ENCODE assay signal across 21 cellular contexts in the genomic region with DNA sequence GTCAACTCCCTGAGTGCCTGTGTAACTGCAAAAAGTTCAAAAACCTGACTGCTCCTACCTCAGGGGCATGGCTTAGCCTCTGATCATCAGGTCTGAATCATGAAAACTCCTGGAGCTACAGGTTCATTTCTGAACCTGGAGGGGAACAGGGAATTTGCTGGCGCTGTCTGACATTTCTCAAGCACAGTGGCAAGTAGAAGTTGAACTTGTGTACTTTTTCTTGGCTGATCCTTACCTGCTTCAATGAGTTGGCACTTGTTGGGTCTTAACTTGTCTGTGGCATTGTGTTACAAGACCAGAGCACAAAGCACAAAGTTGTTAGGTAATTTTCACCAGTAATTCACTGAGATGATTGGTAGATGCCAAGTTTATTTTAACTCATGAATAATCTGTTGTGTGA. TPM values are rescaled to one million over a fixed set of nuclear protein-coding genes. Genes with fewer than 3 reads are reported as not detected.
DNase-seq lines count a peak whose midpoint lies in the region; ATAC-seq and TF ChIP-seq lines count a peak whose summit lies in the region.
"Had no signal": no experiment of that assay in that cellular context is flagged by ENCODE, and none has a peak within 500 bp of the region (broad histone marks: within the 10 kb centered on the region; RNA-seq: fewer than 3 reads in every experiment).

No MANE protein-coding gene starts in this region.

- no peak for ATAC-seq in activated naive CD8-positive, alpha-beta T cell treated with anti-CD3 and anti-CD28 coated beads, Interleukin-2, amount 10 ng/mL, durations not matched to agents 7 days and 5 days (ENCODE audit: low read depth)
- no peak for ATAC-seq in activated T-helper 17 cell treated with anti-CD3 and anti-CD28 coated beads, Interleukin-2, amount 50 U/mL, for 72 hours (replicated peaks)
- ATAC-seq in memory B cell (ENCODE audit: low read depth) (no peak), HG02610 (IDR thresholded peaks at IDR 0.05; ENCODE audit: unreplicated experiment) (no peak), mucosa of descending colon (no peak)
- ATAC-seq: WTC11 had no signal

- H3K9me3 Mint-ChIP-seq in activated naive CD8-positive, alpha-beta T cell treated with anti-CD3 and anti-CD28 coated beads, Interleukin-2, amount 10 ng/mL, durations not matched to agents 7 days and 5 days, result no peaks in the 10 kb centered on the region
- no peaks in the 10 kb centered on the region for H3K9me3 Mint-ChIP-seq in activated naive CD8-positive, alpha-beta T cell treated with anti-CD3 and anti-CD28 coated beads for 36 hours
- no peaks in the 10 kb centered on the region for H3K9me3 Mint-ChIP-seq in activated T-helper 17 cell treated with anti-CD3 and anti-CD28 coated beads, Interleukin-2, amount 50 U/mL, for 72 hours
- no peaks in the 10 kb centered on the region for H3K9me3 Mint-ChIP-seq in memory B cell
- H3K9me3 Mint-ChIP-seq: IgD-negative memory B cell; stimulated activated naive CD8-positive, alpha-beta T cell treated with anti-CD3 and anti-CD28 coated beads, Interleukin-15, Interleukin-2, amounts not matched to agents 100 ng/mL and 50 ng/mL, for 24 hours; WTC11 had no signal

- no peaks in the 10 kb centered on the region for H3K9me3 ChIP-seq in mucosa of descending colon
- H3K9me3 ChIP-seq: sigmoid colon had no signal

- POLR2A ChIA-PET in activated naive CD8-positive, alpha-beta T cell treated with anti-CD3 and anti-CD28 coated beads, Interleukin-2, amount 10 ng/mL, durations not matched to agents 7 days and 5 days (lab: Charles Lee), result no interaction called here

- H3K4me1 Mint-ChIP-seq in activated naive CD8-positive, alpha-beta T cell treated with anti-CD3 and anti-CD28 coated beads, Interleukin-2, amount 10 ng/mL, durations not matched to agents 7 days and 5 days, result peaks cover 30% of the 10 kb centered on the region
- H3K4me1 Mint-ChIP-seq in activated naive CD8-positive, alpha-beta T cell treated with anti-CD3 and anti-CD28 coated beads for 36 hours, result peaks cover 43% of the 10 kb centered on the region
- peaks cover 28% of the 10 kb centered on the region for H3K4me1 Mint-ChIP-seq in activated T-helper 17 cell treated with anti-CD3 and anti-CD28 coated beads, Interleukin-2, amount 50 U/mL, for 72 hours
- H3K4me1 Mint-ChIP-seq in memory B cell, result peaks cover 31% of the 10 kb centered on the region

- H3K4me3 ChIP-seq in mucosa of descending colon, result no peak overlapping the region
- H3K4me3 ChIP-seq: coronary artery, sigmoid colon had no signal

- DNase-seq in activated naive CD8-positive, alpha-beta T cell treated with anti-CD3 and anti-CD28 coated beads, Interleukin-2, amount 10 ng/mL, durations not matched to agents 7 days and 5 days, result no peak
- no peak for DNase-seq in activated naive CD8-positive, alpha-beta T cell treated with anti-CD3 and anti-CD28 coated beads for 36 hours
- DNase-seq in memory B cell (ENCODE audit: low spot score in 2 of 2) (no peak), mucosa of descending colon (no peak), NCI-H1417 treated with DMSO at 0.1 percent for 48 hours (lab: John Stamatoyannopoulos, UW) (no peak)
- DNase-seq in NK-92 treated with Interleukin-12 subunit alpha and Interleukin-12 subunit beta, amount 100 ng/mL, for 24 hours (lab: John Stamatoyannopoulos, UW), result no peak
- DNase-seq: activated gamma-delta T cell treated with Interleukin-2 at 50 U/mL for 16 hours, Calu3, NCI-H2029, NCI-H510A treated with DMSO at 0.1 percent for 48 hours, SHP77 treated with DMSO at 0.1 percent for 48 hours had no signal

- no peaks in the 10 kb centered on the region for H3K27me3 Mint-ChIP-seq in activated naive CD8-positive, alpha-beta T cell treated with anti-CD3 and anti-CD28 coated beads, Interleukin-2, amount 10 ng/mL, durations not matched to agents 7 days and 5 days
- no peaks in the 10 kb centered on the region for H3K27me3 Mint-ChIP-seq in activated naive CD8-positive, alpha-beta T cell treated with anti-CD3 and anti-CD28 coated beads for 36 hours
- peaks cover under 1% of the 10 kb centered on the region for H3K27me3 Mint-ChIP-seq in activated T-helper 17 cell treated with anti-CD3 and anti-CD28 coated beads, Interleukin-2, amount 50 U/mL, for 72 hours
- no peaks in the 10 kb centered on the region for H3K27me3 Mint-ChIP-seq in memory B cell
- H3K27me3 Mint-ChIP-seq: stimulated activated naive CD8-positive, alpha-beta T cell treated with anti-CD3 and anti-CD28 coated beads, Interleukin-15, Interleukin-2, amounts not matched to agents 100 ng/mL and 50 ng/mL, for 24 hours had no signal

- H3K36me3 ChIP-seq in mucosa of descending colon (ENCODE audit: low read depth), result peaks cover 3% of the 10 kb centered on the region

- H3K36me3 Mint-ChIP-seq in activated naive CD8-positive, alpha-beta T cell treated with anti-CD3 and anti-CD28 coated beads, Interleukin-2, amount 10 ng/mL, durations not matched to agents 7 days and 5 days, result peaks cover 17% of the 10 kb centered on the region
- H3K36me3 Mint-ChIP-seq in activated naive CD8-positive, alpha-beta T cell treated with anti-CD3 and anti-CD28 coated beads for 36 hours, result peaks cover 36% of the 10 kb centered on the region
- H3K36me3 Mint-ChIP-seq in activated T-helper 17 cell treated with anti-CD3 and anti-CD28 coated beads, Interleukin-2, amount 50 U/mL, for 72 hours (ENCODE audit: low read depth), result peaks cover 60% of the 10 kb centered on the region
- peaks cover 24% of the 10 kb centered on the region for H3K36me3 Mint-ChIP-seq in memory B cell

- intact Hi-C loops in mucosa of descending colon (cut with DNase I, micrococcal nuclease), result no loop called here

- TF ChIP-seq CTCF in mucosa of descending colon (IDR thresholded peaks at IDR 0.05), result no peak

- H3K4me1 ChIP-seq in mucosa of descending colon (ENCODE audit: low read depth), result peaks cover 14% of the 10 kb centered on the region

- H3K4me3 Mint-ChIP-seq in activated naive CD8-positive, alpha-beta T cell treated with anti-CD3 and anti-CD28 coated beads, Interleukin-2, amount 10 ng/mL, durations not matched to agents 7 days and 5 days, result no peak overlapping the region
- H3K4me3 Mint-ChIP-seq in activated naive CD8-positive, alpha-beta T cell treated with anti-CD3 and anti-CD28 coated beads for 36 hours, result no peak overlapping the region
- H3K4me3 Mint-ChIP-seq in activated T-helper 17 cell treated with anti-CD3 and anti-CD28 coated beads, Interleukin-2, amount 50 U/mL, for 72 hours, result peak overlapping the region; percentile 93
- no peak overlapping the region for H3K4me3 Mint-ChIP-seq in memory B cell
- H3K4me3 Mint-ChIP-seq: stimulated activated naive CD8-positive, alpha-beta T cell treated with anti-CD3 and anti-CD28 coated beads, Interleukin-15, Interleukin-2, amounts not matched to agents 100 ng/mL and 50 ng/mL, for 24 hours had no signal

- peak overlapping the region; percentile 63 for H3K27ac Mint-ChIP-seq in activated naive CD8-positive, alpha-beta T cell treated with anti-CD3 and anti-CD28 coated beads, Interleukin-2, amount 10 ng/mL, durations not matched to agents 7 days and 5 days
- no peak overlapping the region for H3K27ac Mint-ChIP-seq in activated naive CD8-positive, alpha-beta T cell treated with anti-CD3 and anti-CD28 coated beads for 36 hours
- H3K27ac Mint-ChIP-seq in activated T-helper 17 cell treated with anti-CD3 and anti-CD28 coated beads, Interleukin-2, amount 50 U/mL, for 72 hours, result no peak overlapping the region
- H3K27ac Mint-ChIP-seq in memory B cell, result peak overlapping the region; percentile 62
- H3K27ac Mint-ChIP-seq: stimulated activated naive CD8-positive, alpha-beta T cell treated with anti-CD3 and anti-CD28 coated beads, Interleukin-15, Interleukin-2, amounts not matched to agents 100 ng/mL and 50 ng/mL, for 24 hours; WTC11 had no signal

RNA-seq across cellular contexts. Expression of a gene that starts 3.3 kb away (rescaled TPM):
- total RNA-seq in activated naive CD8-positive, alpha-beta T cell treated with anti-CD3 and anti-CD28 coated beads, Interleukin-2, amount 10 ng/mL, durations not matched to agents 7 days and 5 days, result 100 to 1,000 TPM in 1 of 2 experiments, 10 to 100 TPM in 1; 97.8 to 102 TPM
- 100 to 1,000 TPM; 109 to 113 TPM for total RNA-seq in activated naive CD8-positive, alpha-beta T cell treated with anti-CD3 and anti-CD28 coated beads for 36 hours
- total RNA-seq in activated T-helper 17 cell treated with anti-CD3 and anti-CD28 coated beads, Interleukin-2, amount 50 U/mL, for 72 hours, result 10 to 100 TPM; 42.8 to 99.7 TPM
- 10 to 100 TPM; 35.8 to 95.2 (median 46.6) TPM for total RNA-seq in mucosa of descending colon

RNA-seq across cellular contexts. Expression of a gene that starts 7.0 kb away (rescaled TPM):
- total RNA-seq in activated naive CD8-positive, alpha-beta T cell treated with anti-CD3 and anti-CD28 coated beads, Interleukin-2, amount 10 ng/mL, durations not matched to agents 7 days and 5 days, result 1 to 10 TPM in 1 of 2 experiments, under 1 TPM in 1; 0.80 to 1.3 TPM
- total RNA-seq in activated naive CD8-positive, alpha-beta T cell treated with anti-CD3 and anti-CD28 coated beads for 36 hours, result 1 to 10 TPM; 1.3 to 1.4 TPM
- under 1 TPM in 1 of 2 donors, not detected in 1; 0.29 TPM for total RNA-seq in activated T-helper 17 cell treated with anti-CD3 and anti-CD28 coated beads, Interleukin-2, amount 50 U/mL, for 72 hours
- 10 to 100 TPM in 1 of 3 donors, 1 to 10 TPM in 2; 3.9 to 11.8 (median 8.5) TPM for total RNA-seq in mucosa of descending colon

RNA-seq across cellular contexts. Expression of a gene that starts 10.9 kb away (rescaled TPM):
- total RNA-seq in activated naive CD8-positive, alpha-beta T cell treated with anti-CD3 and anti-CD28 coated beads, Interleukin-2, amount 10 ng/mL, durations not matched to agents 7 days and 5 days, result 100 to 1,000 TPM in 1 of 2 experiments, 10 to 100 TPM in 1; 97.7 to 103 TPM
- 100 to 1,000 TPM; 209 to 213 TPM for total RNA-seq in activated naive CD8-positive, alpha-beta T cell treated with anti-CD3 and anti-CD28 coated beads for 36 hours
- total RNA-seq in activated T-helper 17 cell treated with anti-CD3 and anti-CD28 coated beads, Interleukin-2, amount 50 U/mL, for 72 hours, result 100 to 1,000 TPM in 1 of 2 donors, 10 to 100 TPM in 1; 80.2 to 165 TPM
- total RNA-seq in mucosa of descending colon, result 10 to 100 TPM; 61.1 to 74.1 (median 64.6) TPM

RNA-seq across cellular contexts. Expression of a gene that starts 34.7 kb away (rescaled TPM):
- 1 to 10 TPM; 7.2 to 7.4 TPM for total RNA-seq in activated naive CD8-positive, alpha-beta T cell treated with anti-CD3 and anti-CD28 coated beads, Interleukin-2, amount 10 ng/mL, durations not matched to agents 7 days and 5 days
- 1 to 10 TPM; 6.3 to 6.9 TPM for total RNA-seq in activated naive CD8-positive, alpha-beta T cell treated with anti-CD3 and anti-CD28 coated beads for 36 hours
- total RNA-seq in activated T-helper 17 cell treated with anti-CD3 and anti-CD28 coated beads, Interleukin-2, amount 50 U/mL, for 72 hours, result 1 to 10 TPM; 1.0 to 1.3 TPM
- 10 to 100 TPM in 2 of 3 donors, 1 to 10 TPM in 1; 6.2 to 36.8 (median 18.4) TPM for total RNA-seq in mucosa of descending colon

RNA-seq across cellular contexts. Expression of a gene that starts 49.9 kb away (rescaled TPM):
- under 1 TPM; 0.44 to 0.60 TPM for total RNA-seq in activated naive CD8-positive, alpha-beta T cell treated with anti-CD3 and anti-CD28 coated beads, Interleukin-2, amount 10 ng/mL, durations not matched to agents 7 days and 5 days
- total RNA-seq in activated naive CD8-positive, alpha-beta T cell treated with anti-CD3 and anti-CD28 coated beads for 36 hours, result not detected
- under 1 TPM in 1 of 2 donors, not detected in 1; 0.16 TPM for total RNA-seq in activated T-helper 17 cell treated with anti-CD3 and anti-CD28 coated beads, Interleukin-2, amount 50 U/mL, for 72 hours
- total RNA-seq in mucosa of descending colon, result under 1 TPM in 2 of 3 donors, not detected in 1; 0.23 to 0.41 TPM
- total RNA-seq: activated CD8-positive, alpha-beta memory T cell treated with anti-CD3 and anti-CD28 coated beads for 36 hours; Calu3; sigmoid colon; T-helper 1 cell treated with Interleukin-12 subunit alpha and Interleukin-12 subunit beta and Interleukin-4 antibody, amounts not matched to agents 30 ng/mL and 1 ng/mL, for 36 hours; ureter; WTC11 had no signal

Comparison
In these comparisons a context has a peak if more than half of its experiments do, and no peak if none do; other contexts are left out.
1. H3K27ac Mint-ChIP-seq: peak in activated naive CD8-positive, alpha-beta T cell treated with anti-CD3 and anti-CD28 coated beads, Interleukin-2, amount 10 ng/mL, durations not matched to agents 7 days and 5 days (single experiment) and memory B cell (single experiment); none in activated naive CD8-positive, alpha-beta T cell treated with anti-CD3 and anti-CD28 coated beads for 36 hours (single experiment) and activated T-helper 17 cell treated with anti-CD3 and anti-CD28 coated beads, Interleukin-2, amount 50 U/mL, for 72 hours (single experiment).